ENCODE assay signal across 15 cellular contexts in the genomic region with DNA sequence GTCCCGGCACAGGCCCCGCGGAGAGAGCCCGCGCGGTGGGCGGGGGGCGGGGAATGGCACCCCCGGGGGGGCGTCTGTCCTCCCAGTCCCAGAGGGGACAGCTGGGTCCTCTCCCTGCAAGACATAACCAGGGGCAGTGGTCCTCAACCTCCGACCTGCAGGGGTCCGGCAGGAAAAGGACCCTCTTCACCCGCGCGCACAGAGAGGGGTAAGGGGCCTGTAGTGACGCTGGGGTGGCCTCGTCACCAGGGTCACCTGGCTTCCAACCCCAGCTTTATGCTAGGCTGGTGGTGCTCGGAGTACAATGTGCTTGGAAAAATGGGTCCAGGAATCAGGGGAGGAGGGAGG. TPM values are rescaled to one million over a fixed set of nuclear protein-coding genes. Genes with fewer than 3 reads are reported as not detected.
DNase-seq lines count a peak whose midpoint lies in the region; ATAC-seq and TF ChIP-seq lines count a peak whose summit lies in the region.
"Had no signal": no experiment of that assay in that cellular context is flagged by ENCODE, and none has a peak within 500 bp of the region (broad histone marks: within the 10 kb centered on the region; RNA-seq: fewer than 3 reads in every experiment).

No MANE protein-coding gene starts in this region.

- no peaks in the 10 kb centered on the region for H3K9me3 ChIP-seq in HUES6 (ENCODE audit: control insufficient read depth, insufficient read depth, low read depth, low read length)
- no peaks in the 10 kb centered on the region for H3K9me3 ChIP-seq in ectodermal cell (ENCODE audit: control insufficient read depth, low read length)
- no peaks in the 10 kb centered on the region for H3K9me3 ChIP-seq in left lung
- no peaks in the 10 kb centered on the region for H3K9me3 ChIP-seq in tibial nerve
- H3K9me3 ChIP-seq: neutrophil had no signal

- H3K27ac ChIP-seq in HUES6 (ENCODE audit: low read depth, low read length) (no peak overlapping the region), ectodermal cell (ENCODE audit: insufficient read depth, low read depth, low read length, poor library complexity, severe bottlenecking) (no peak overlapping the region), left lung (no peak overlapping the region), tibial nerve (no peak overlapping the region)
- H3K27ac ChIP-seq: neutrophil had no signal

- H3K4me1 ChIP-seq in HUES6 (ENCODE audit: control insufficient read depth, insufficient read depth, low read length) (peaks cover 4% of the 10 kb centered on the region; the same call in 1 of the 2 replicates), ectodermal cell (ENCODE audit: control insufficient read depth, insufficient read depth, low read length) (no peaks in the 10 kb centered on the region), left lung (peaks cover 5 to 14% of the 10 kb centered on the region in 2 donors), tibial nerve (peaks cover 0 to 29% (median 18%) of the 10 kb centered on the region in 4 donors)

- intact Hi-C loops in left lung (cut with DNase I) = loop anchor here in 1 of 2 donors (10.0 kb wide), 1 partner anchor 501 kb away; no protein-coding TSS in a partner anchor

- no peak overlapping the region for H3K27ac Mint-ChIP-seq in stimulated activated naive CD8-positive, alpha-beta T cell treated with anti-CD3 and anti-CD28 coated beads, Interleukin-15, amount 100 ng/mL, for 72 hours
- H3K27ac Mint-ChIP-seq in activated CD4-positive, alpha-beta memory T cell treated with anti-CD3 and anti-CD28 coated beads, Interleukin-2, amount 10 ng/mL, durations not matched to agents 7 days and 5 days = no peak overlapping the region
- H3K27ac Mint-ChIP-seq: stimulated activated effector memory CD8-positive, alpha-beta T cell treated with anti-CD3 and anti-CD28 coated beads, Interleukin-12 subunit alpha, Interleukin-12 subunit beta, amount 100 ng/mL, for 72 hours had no signal

- TF ChIP-seq POLR2A in tibial nerve (IDR thresholded peaks at IDR 0.05) = no peak

- ATAC-seq in left lung = peak; percentile 8
- ATAC-seq in stimulated activated naive CD8-positive, alpha-beta T cell treated with anti-CD3 and anti-CD28 coated beads, Interleukin-15, amount 100 ng/mL, for 72 hours = no peak
- no peak for ATAC-seq in GM18502 (IDR thresholded peaks at IDR 0.05; ENCODE audit: poor library complexity, unreplicated experiment)

- POLR2A ChIA-PET in activated CD4-positive, alpha-beta memory T cell treated with anti-CD3 and anti-CD28 coated beads, Interleukin-2, amount 10 ng/mL, durations not matched to agents 7 days and 5 days (lab: Charles Lee) = no interaction called here

- peaks cover 48% of the 10 kb centered on the region for H3K27me3 ChIP-seq in HUES6 (ENCODE audit: control insufficient read depth, insufficient read depth, low read length)
- peaks cover 65% of the 10 kb centered on the region for H3K27me3 ChIP-seq in ectodermal cell (ENCODE audit: control insufficient read depth, insufficient read depth, low read length, poor library complexity, severe bottlenecking)
- peaks cover 26 to 94% of the 10 kb centered on the region in 2 donors for H3K27me3 ChIP-seq in left lung
- peaks cover 0 to 69% of the 10 kb centered on the region in 2 donors for H3K27me3 ChIP-seq in tibial nerve

- CTCF ChIA-PET in activated CD4-positive, alpha-beta memory T cell treated with anti-CD3 and anti-CD28 coated beads, Interleukin-2, amount 10 ng/mL, durations not matched to agents 7 days and 5 days (lab: Charles Lee) = no interaction called here

- no peak overlapping the region for H3K4me3 Mint-ChIP-seq in stimulated activated naive CD8-positive, alpha-beta T cell treated with anti-CD3 and anti-CD28 coated beads, Interleukin-15, amount 100 ng/mL, for 72 hours
- H3K4me3 Mint-ChIP-seq in activated CD4-positive, alpha-beta memory T cell treated with anti-CD3 and anti-CD28 coated beads, Interleukin-2, amount 10 ng/mL, durations not matched to agents 7 days and 5 days = no peak overlapping the region
- H3K4me3 Mint-ChIP-seq: stimulated activated effector memory CD8-positive, alpha-beta T cell treated with anti-CD3 and anti-CD28 coated beads, Interleukin-12 subunit alpha, Interleukin-12 subunit beta, amount 100 ng/mL, for 72 hours had no signal

- peaks cover 6% of the 10 kb centered on the region for H3K4me1 Mint-ChIP-seq in stimulated activated naive CD8-positive, alpha-beta T cell treated with anti-CD3 and anti-CD28 coated beads, Interleukin-15, amount 100 ng/mL, for 72 hours
- H3K4me1 Mint-ChIP-seq in activated CD4-positive, alpha-beta memory T cell treated with anti-CD3 and anti-CD28 coated beads, Interleukin-2, amount 10 ng/mL, durations not matched to agents 7 days and 5 days = peaks cover 5% of the 10 kb centered on the region

- 20 to 23% methylated on average over 18 of the region's 18 CpGs for WGBS in ectodermal cell, 2 experiments
- WGBS in tibial nerve, 2 donors = 8 to 29% methylated on average over 7 to 18 of the region's 18 CpGs

- peak overlapping the region; percentile 65 for H3K4me3 ChIP-seq in HUES6 (ENCODE audit: low read depth, low read length)
- H3K4me3 ChIP-seq in ectodermal cell (ENCODE audit: insufficient read depth, low read depth, low read length) = peak overlapping the region; percentile 22
- H3K4me3 ChIP-seq in left lung = no peak overlapping the region
- H3K4me3 ChIP-seq in tibial nerve = peak overlapping the region; percentile 22 to 52 (median 32)

- no peak for TF ChIP-seq CTCF in left lung (IDR thresholded peaks at IDR 0.05)
- no peak for TF ChIP-seq CTCF in tibial nerve (IDR thresholded peaks at IDR 0.05)

- DNase-seq in left lung = no peak
- DNase-seq in tibial nerve (ENCODE audit: low spot score in 2 of 2) = no peak
- no peak for DNase-seq in SW480 (ENCODE audit: low spot score)
- no peak for DNase-seq in stimulated activated naive CD8-positive, alpha-beta T cell treated with anti-CD3 and anti-CD28 coated beads, Interleukin-15, amount 100 ng/mL, for 72 hours
- no peak for DNase-seq in activated CD4-positive, alpha-beta memory T cell treated with anti-CD3 and anti-CD28 coated beads, Interleukin-2, amount 10 ng/mL, durations not matched to agents 7 days and 5 days
- DNase-seq: activated CD4-positive, CD25-positive, alpha-beta regulatory T cell treated with anti-CD3 and anti-CD28 coated beads, Interleukin-2, amount 50 U/mL, for 72 hours; NCI-H187 treated with DMSO at 0.1 percent for 48 hours had no signal

- no peaks in the 10 kb centered on the region for H3K36me3 Mint-ChIP-seq in activated CD4-positive, alpha-beta memory T cell treated with anti-CD3 and anti-CD28 coated beads, Interleukin-2, amount 10 ng/mL, durations not matched to agents 7 days and 5 days (ENCODE audit: low read depth)
- H3K36me3 Mint-ChIP-seq: stimulated activated effector memory CD8-positive, alpha-beta T cell treated with anti-CD3 and anti-CD28 coated beads, Interleukin-12 subunit alpha, Interleukin-12 subunit beta, amount 100 ng/mL, for 72 hours had no signal

- H3K27me3 Mint-ChIP-seq in stimulated activated naive CD8-positive, alpha-beta T cell treated with anti-CD3 and anti-CD28 coated beads, Interleukin-15, amount 100 ng/mL, for 72 hours = peaks cover 91% of the 10 kb centered on the region
- peaks cover 52% of the 10 kb centered on the region for H3K27me3 Mint-ChIP-seq in activated CD4-positive, alpha-beta memory T cell treated with anti-CD3 and anti-CD28 coated beads, Interleukin-2, amount 10 ng/mL, durations not matched to agents 7 days and 5 days

- no peak overlapping the region for H3K9ac ChIP-seq in HUES6 (ENCODE audit: low read length)

- H3K36me3 ChIP-seq in HUES6 (ENCODE audit: control insufficient read depth, insufficient read depth, low read length) (no peaks in the 10 kb centered on the region), ectodermal cell (ENCODE audit: control insufficient read depth, insufficient read depth, low read length) (no peaks in the 10 kb centered on the region), left lung (no peaks in the 10 kb centered on the region), tibial nerve (no peaks in the 10 kb centered on the region)
- H3K36me3 ChIP-seq: neutrophil had no signal

- no peaks in the 10 kb centered on the region for H3K9me3 Mint-ChIP-seq in stimulated activated naive CD8-positive, alpha-beta T cell treated with anti-CD3 and anti-CD28 coated beads, Interleukin-15, amount 100 ng/mL, for 72 hours
- H3K9me3 Mint-ChIP-seq in activated CD4-positive, alpha-beta memory T cell treated with anti-CD3 and anti-CD28 coated beads, Interleukin-2, amount 10 ng/mL, durations not matched to agents 7 days and 5 days = no peaks in the 10 kb centered on the region
- H3K9me3 Mint-ChIP-seq: stimulated activated effector memory CD8-positive, alpha-beta T cell treated with anti-CD3 and anti-CD28 coated beads, Interleukin-12 subunit alpha, Interleukin-12 subunit beta, amount 100 ng/mL, for 72 hours had no signal

- no peak for TF ChIP-seq EP300 in tibial nerve (IDR thresholded peaks at IDR 0.05)

RNA-seq across cellular contexts. Expression of gene LHX2, which starts 34.2 kb away (rescaled TPM):
- polyA plus RNA-seq in ectodermal cell (2013, experiment 1 of 4) = 2.6 TPM
- polyA plus RNA-seq in ectodermal cell (2013, experiment 2 of 4) = 4.1 TPM
- 2.2 TPM for polyA plus RNA-seq in ectodermal cell (2013, experiment 3 of 4)
- 3.7 TPM for polyA plus RNA-seq in ectodermal cell (2013, experiment 4 of 4)
- total RNA-seq in left lung (not detected), tibial nerve (not detected)
- total RNA-seq in activated CD4-positive, alpha-beta memory T cell treated with anti-CD3 and anti-CD28 coated beads, Interleukin-2, amount 10 ng/mL, durations not matched to agents 7 days and 5 days = not detected
- total RNA-seq: fibroblast of lung, HT1080, left colon had no signal
- polyA plus RNA-seq: fibroblast of lung had no signal

Comparison
In these comparisons a context has a peak if more than half of its experiments do, and no peak if none do; other contexts are left out.
1. H3K4me3 ChIP-seq: peak in HUES6 (single experiment), ectodermal cell (single experiment) and tibial nerve (4 of 4); none in left lung (0 of 2).